ENCODE assay signal across 8 cellular contexts in the genomic region with DNA sequence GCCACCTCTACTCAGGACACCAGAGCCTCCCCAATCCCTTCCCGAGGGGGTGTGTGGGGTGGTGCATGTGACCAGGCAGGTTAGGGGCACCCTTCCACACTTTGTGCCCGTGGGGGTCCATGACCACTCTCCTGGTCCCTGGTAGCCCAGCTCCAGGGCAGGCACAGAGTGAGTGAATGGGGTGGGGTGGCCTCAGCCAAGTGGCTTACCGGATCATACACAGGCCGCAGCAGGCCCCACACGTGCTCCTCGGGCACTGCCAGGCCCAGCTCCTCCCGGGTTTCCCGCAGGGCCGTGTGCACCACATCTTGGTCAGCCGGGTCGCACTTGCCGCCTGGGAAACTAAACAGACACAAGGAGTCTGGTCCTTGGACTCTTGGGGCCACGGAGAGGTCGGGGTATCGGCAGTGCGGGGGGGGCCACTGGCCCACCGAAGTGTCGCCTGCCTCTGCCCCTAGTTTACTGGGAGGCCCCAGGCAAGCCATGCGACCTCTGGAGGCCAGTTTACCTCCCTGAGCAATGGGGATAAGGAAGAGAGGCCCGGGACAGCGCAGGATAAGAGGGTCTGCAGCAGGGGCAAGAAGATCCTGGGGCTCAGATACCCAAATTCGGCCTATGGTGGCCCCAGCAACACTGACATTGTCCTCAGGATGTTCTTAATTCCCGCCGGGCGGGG. TPM values are rescaled to one million over a fixed set of nuclear protein-coding genes. Genes with fewer than 3 reads are reported as not detected.
DNase-seq lines count a peak whose midpoint lies in the region; ATAC-seq, FAIRE-seq and TF ChIP-seq lines count a peak whose summit lies in the region.

No MANE protein-coding gene starts in this region.

- TF ChIP-seq POLR2A in endothelial cell of umbilical vein (IDR thresholded peaks at IDR 0.05; ENCODE audit: low read depth, low read length) = no peak

- POLR2A ChIA-PET in CD8-positive, alpha-beta memory T cell (lab: Charles Lee) = interaction anchor here (0.5 to 1.9 kb wide), 6 partner anchors 15 to 1121 kb away, joined by 3 to 7 read pairs (median 5); no protein-coding TSS in a partner anchor
- POLR2A ChIA-PET in Panc1 (lab: Charles Lee) = no interaction called here
- POLR2A ChIA-PET in endothelial cell of umbilical vein (lab: Charles Lee) = interaction anchor here (0.5 to 0.6 kb wide), 2 partner anchors 24 to 306 kb away, joined by 3 to 5 read pairs; no protein-coding TSS in a partner anchor

- H3K9ac ChIP-seq in endothelial cell of umbilical vein (replicated peaks; ENCODE audit: extremely low read depth, insufficient read depth, low read length) = no peak overlapping the region

- peak overlapping the region; percentile 62 for H3K4me2 ChIP-seq in endothelial cell of umbilical vein (ENCODE audit: insufficient read depth, low read length)

- no peaks in the 10 kb centered on the region for H3K36me3 ChIP-seq in CD8-positive, alpha-beta memory T cell (ENCODE audit: insufficient read depth, low read length)
- no peaks in the 10 kb centered on the region for H3K36me3 ChIP-seq in Panc1 (ENCODE audit: control insufficient read depth, insufficient read depth, low read length)
- no peaks in the 10 kb centered on the region for H3K36me3 ChIP-seq in endothelial cell of umbilical vein (ENCODE audit: control insufficient read depth in 2 of 2, extremely low read depth in 1 of 2, insufficient read depth in 2 of 2, low read length in 2 of 2)
- H3K36me3 ChIP-seq in neutrophil = no peaks in the 10 kb centered on the region

- H3K9me3 ChIP-seq in CD8-positive, alpha-beta memory T cell (ENCODE audit: low read length) = no peaks in the 10 kb centered on the region
- no peaks in the 10 kb centered on the region for H3K9me3 ChIP-seq in Panc1 (ENCODE audit: control insufficient read depth, insufficient read depth, low read depth, low read length)
- H3K9me3 ChIP-seq in endothelial cell of umbilical vein (replicated peaks; ENCODE audit: control insufficient read depth, insufficient read depth, low read length) = no peaks in the 10 kb centered on the region
- H3K9me3 ChIP-seq in neutrophil = no peaks in the 10 kb centered on the region

- H2AFZ ChIP-seq in endothelial cell of umbilical vein (ENCODE audit: low read depth, low read length) = no peak overlapping the region

- H3K27me3 Mint-ChIP-seq in CD8-positive, alpha-beta memory T cell = no peaks in the 10 kb centered on the region

- no TSS peak for BruUV-seq in Panc1 (replicated peaks; lab: Mats Ljungman, UMichigan)
- BruUV-seq in endothelial cell of umbilical vein (replicated peaks; lab: Mats Ljungman, UMichigan) = TSS peak; percentile 42

- intact Hi-C loops in Panc1 (cut with micrococcal nuclease; ENCODE audit: unreplicated experiment) = no loop called here
- intact Hi-C loops in endothelial cell of umbilical vein (cut with micrococcal nuclease) = loop anchor here (1.0 to 10.0 kb wide), 2 partner anchors 23 to 784 kb away; a partner anchor contains a TSS

- peaks cover 11% of the 10 kb centered on the region for H3K4me1 ChIP-seq in CD8-positive, alpha-beta memory T cell (ENCODE audit: insufficient read depth, low read length)
- H3K4me1 ChIP-seq in Panc1 (ENCODE audit: control insufficient read depth, insufficient read depth, low read length) = peaks cover 13% of the 10 kb centered on the region; the same call in 1 of the 2 replicates
- peaks cover 4% of the 10 kb centered on the region for H3K4me1 ChIP-seq in endothelial cell of umbilical vein (ENCODE audit: control insufficient read depth, extremely low read depth, insufficient read depth, low read length)
- H3K4me1 ChIP-seq in neutrophil (ENCODE audit: control insufficient read depth in 1 of 2, insufficient read depth in 1 of 2, low read depth in 1 of 2, low read length in 1 of 2) = peaks cover 13 to 15% of the 10 kb centered on the region in 2 experiments

- H3K4me3 ChIP-seq in CD8-positive, alpha-beta memory T cell (ENCODE audit: low read length) = no peak overlapping the region
- H3K4me3 ChIP-seq in Panc1 (ENCODE audit: low read depth in 2 of 2, low read length in 2 of 2) = peak overlapping the region; percentile 66 to 67
- no peak overlapping the region for H3K4me3 ChIP-seq in endothelial cell of umbilical vein (replicated peaks in 1 of 3; ENCODE audit: insufficient read depth in 1 of 3, low read depth in 1 of 3, low read length in 3 of 3)
- H3K4me3 ChIP-seq in neutrophil (ENCODE audit: low read depth in 1 of 2, low read length in 1 of 2) = peak overlapping the region; percentile 74 to 80

- TF ChIP-seq CTCF in Panc1 (IDR thresholded peaks at IDR 0.05) = 0 out of 2 replicates have a peak, but pooled peaks have one; percentile 1
- no peak for TF ChIP-seq CTCF in endothelial cell of umbilical vein (IDR thresholded peaks at IDR 0.05; ENCODE audit: extremely low read depth in 1 of 2, insufficient read depth in 1 of 2, low read depth in 1 of 2, low read length in 2 of 2)
- TF ChIP-seq CTCF in neutrophil (IDR thresholded peaks at IDR 0.05) = no peak

- peaks cover 5 to 7% (median 6%) of the 10 kb centered on the region in 3 donors for H3K4me1 Mint-ChIP-seq in CD8-positive, alpha-beta memory T cell

- dilution Hi-C loops in endothelial cell of umbilical vein (cut with MboI; ENCODE audit: extremely low pct_ligation_motif_present, low sequenced_read_pairs) = no loop called here

- CTCF ChIA-PET in CD8-positive, alpha-beta memory T cell (lab: Charles Lee) = interaction anchor here (0.8 to 7.4 kb wide), 11 partner anchors 11 to 277 kb away, joined by 3 to 88 read pairs (median 6); a partner anchor contains a TSS
- CTCF ChIA-PET in Panc1 (lab: Charles Lee) = interaction anchor here (0.6 to 3.8 kb wide), 9 partner anchors 9 to 778 kb away, joined by 3 to 23 read pairs (median 4); no protein-coding TSS in a partner anchor
- CTCF ChIA-PET in endothelial cell of umbilical vein (lab: Charles Lee) = interaction anchor here (0.6 to 6.6 kb wide), 31 partner anchors 9 to 1174 kb away, joined by 3 to 98 read pairs (median 6); a partner anchor contains a TSS

- in situ Hi-C loops in Panc1 (cut with HindIII; ENCODE audit: low pct_unique_long_range_greater_than_20kb, low sequenced_read_pairs) = no loop called here

- no peaks in the 10 kb centered on the region for H3K9me3 Mint-ChIP-seq in CD8-positive, alpha-beta memory T cell

- no peaks in the 10 kb centered on the region for H3K9me1 ChIP-seq in endothelial cell of umbilical vein (replicated peaks; ENCODE audit: control insufficient read depth, extremely low read depth, insufficient read depth, low read length)

- peak overlapping the region; percentile 38 to 93 (median 58) for H3K4me3 Mint-ChIP-seq in CD8-positive, alpha-beta memory T cell

- no peaks in the 10 kb centered on the region for H3K27me3 ChIP-seq in CD8-positive, alpha-beta memory T cell (ENCODE audit: insufficient read depth, low read length, poor library complexity, severe bottlenecking)
- no peaks in the 10 kb centered on the region for H3K27me3 ChIP-seq in Panc1 (ENCODE audit: control insufficient read depth, insufficient read depth, low read length)
- no peaks in the 10 kb centered on the region for H3K27me3 ChIP-seq in endothelial cell of umbilical vein (ENCODE audit: control insufficient read depth in 2 of 2, insufficient read depth in 2 of 2, low read length in 2 of 2)
- H3K27me3 ChIP-seq in neutrophil = peaks cover 6% of the 10 kb centered on the region

- no peak for DNase-seq in CD8-positive, alpha-beta memory T cell
- DNase-seq in Panc1 (ENCODE audit: low read depth, low spot score) = no peak
- no peak for DNase-seq in endothelial cell of umbilical vein (ENCODE audit: low read depth, low spot score)
- DNase-seq in stimulated activated CD8-positive, alpha-beta memory T cell treated with anti-CD3 and anti-CD28 coated beads, Interleukin-4, amount 100 ng/mL, for 48 hours = no peak
- no peak for DNase-seq in GOT3 (lab: John Stamatoyannopoulos, UW)
- DNase-seq in SKM-1 treated with dmso at 0.1 percent for 144 hours (lab: John Stamatoyannopoulos, UW; ENCODE audit: unreplicated experiment) = no peak

- no peaks in the 10 kb centered on the region for H4K20me1 ChIP-seq in endothelial cell of umbilical vein (replicated peaks; ENCODE audit: control insufficient read depth, extremely low read depth, insufficient read depth, low read length)

- H3K27ac Mint-ChIP-seq in CD8-positive, alpha-beta memory T cell = peak overlapping the region in 3 of 8 donors; percentile 38 to 93 (median 75)

- H3K36me3 Mint-ChIP-seq in CD8-positive, alpha-beta memory T cell = peaks cover 0 to 2% (median 0%) of the 10 kb centered on the region in 3 donors

- ATAC-seq in Panc1 (no peak), HG02759 (IDR thresholded peaks at IDR 0.05; ENCODE audit: unreplicated experiment) (no peak)

- H3K27ac ChIP-seq in CD8-positive, alpha-beta memory T cell (ENCODE audit: low read depth, low read length) = peak overlapping the region; percentile 73
- H3K27ac ChIP-seq in Panc1 (ENCODE audit: low read length) (no peak overlapping the region), endothelial cell of umbilical vein (ENCODE audit: insufficient read depth, low read depth, low read length) (no peak overlapping the region), neutrophil (peak overlapping the region; percentile 83)

- no peak for FAIRE-seq in endothelial cell of umbilical vein (lab: Jason Lieb, UNC)

- H3K79me2 ChIP-seq in endothelial cell of umbilical vein (ENCODE audit: control insufficient read depth, insufficient read depth, low read length) = no peaks in the 10 kb centered on the region

RNA-seq across cellular contexts. Expression of a gene that starts 0.9 kb away (rescaled TPM):
- 10 to 100 TPM; 26.2 to 27.9 TPM for total RNA-seq in CD8-positive, alpha-beta memory T cell
- polyA plus RNA-seq in CD8-positive, alpha-beta memory T cell = 3.5 TPM
- total RNA-seq in Panc1 (2021; ENCODE audit: unreplicated experiment) (13.2 TPM), endothelial cell of umbilical vein (20.4 and 21.0 TPM in 2 replicates)
- polyA plus RNA-seq in Panc1 (2012; ENCODE audit: insufficient read length) = 13.7 TPM
- 14.1 and 16.3 TPM in 2 replicates for polyA plus RNA-seq in endothelial cell of umbilical vein
- 6.5 and 8.1 TPM in 2 replicates for polyA plus RNA-seq in endothelial cell of umbilical vein (2011; cell fraction: cytosol; rRNA removed)
- polyA plus RNA-seq in endothelial cell of umbilical vein (2011; cell fraction: nucleus; rRNA removed) = 7.4 and 8.0 TPM in 2 replicates
- polyA plus RNA-seq in endothelial cell of umbilical vein (2012) = 9.9 and 10.3 TPM in 2 replicates
- 1.7 and 3.6 TPM in 2 replicates for polyA minus RNA-seq in endothelial cell of umbilical vein
- polyA minus RNA-seq in endothelial cell of umbilical vein (2011; cell fraction: cytosol; rRNA and poly(A)+ RNA removed) = 16.2 TPM
- polyA minus RNA-seq in endothelial cell of umbilical vein (2011; cell fraction: nucleus; rRNA and poly(A)+ RNA removed) = 1.2 and 3.1 TPM in 2 replicates

RNA-seq across cellular contexts. Expression of a gene that starts 10.7 kb away (rescaled TPM):
- total RNA-seq in CD8-positive, alpha-beta memory T cell = not detected
- polyA plus RNA-seq in CD8-positive, alpha-beta memory T cell = not detected
- total RNA-seq in Panc1 (2021; ENCODE audit: unreplicated experiment) (not detected), endothelial cell of umbilical vein (not detected in 2 replicates)
- polyA plus RNA-seq in Panc1 (2012; ENCODE audit: insufficient read length) = not detected
- not detected in 2 replicates for polyA plus RNA-seq in endothelial cell of umbilical vein
- not detected in 2 replicates for polyA plus RNA-seq in endothelial cell of umbilical vein (2011; cell fraction: cytosol; rRNA removed)
- polyA plus RNA-seq in endothelial cell of umbilical vein (2011; cell fraction: nucleus; rRNA removed) = not detected in 2 replicates
- not detected in 2 replicates for polyA plus RNA-seq in endothelial cell of umbilical vein (2012)
- not detected in 2 replicates for polyA minus RNA-seq in endothelial cell of umbilical vein
- not detected for polyA minus RNA-seq in endothelial cell of umbilical vein (2011; cell fraction: cytosol; rRNA and poly(A)+ RNA removed)
- not detected in 2 replicates for polyA minus RNA-seq in endothelial cell of umbilical vein (2011; cell fraction: nucleus; rRNA and poly(A)+ RNA removed)

RNA-seq across cellular contexts. Expression of a gene that starts 21.7 kb away (rescaled TPM):
- total RNA-seq in CD8-positive, alpha-beta memory T cell = under 1 TPM; 0.49 to 0.55 TPM
- 0.38 TPM for polyA plus RNA-seq in CD8-positive, alpha-beta memory T cell
- 0.26 TPM for total RNA-seq in Panc1 (2021; ENCODE audit: unreplicated experiment)
- polyA plus RNA-seq in Panc1 (2012; ENCODE audit: insufficient read length) = 0.40 TPM
- not detected in 2 replicates for total RNA-seq in endothelial cell of umbilical vein
- polyA plus RNA-seq in endothelial cell of umbilical vein = not detected in 2 replicates
- polyA plus RNA-seq in endothelial cell of umbilical vein (2011; cell fraction: cytosol; rRNA removed) = not detected in 2 replicates
- polyA plus RNA-seq in endothelial cell of umbilical vein (2011; cell fraction: nucleus; rRNA removed) = not detected in 2 replicates
- not detected in 2 replicates for polyA plus RNA-seq in endothelial cell of umbilical vein (2012)
- polyA minus RNA-seq in endothelial cell of umbilical vein = not detected in 2 replicates
- polyA minus RNA-seq in endothelial cell of umbilical vein (2011; cell fraction: cytosol; rRNA and poly(A)+ RNA removed) = not detected
- polyA minus RNA-seq in endothelial cell of umbilical vein (2011; cell fraction: nucleus; rRNA and poly(A)+ RNA removed) = not detected in 2 replicates

RNA-seq across cellular contexts. Expression of a gene that starts 22.1 kb away (rescaled TPM):
- 100 to 1,000 TPM; 321 to 326 TPM for total RNA-seq in CD8-positive, alpha-beta memory T cell
- polyA plus RNA-seq in CD8-positive, alpha-beta memory T cell = 140 TPM
- total RNA-seq in Panc1 (2021; ENCODE audit: unreplicated experiment) (281 TPM), endothelial cell of umbilical vein (179 and 191 TPM in 2 replicates)
- 441 TPM for polyA plus RNA-seq in Panc1 (2012; ENCODE audit: insufficient read length)
- polyA plus RNA-seq in endothelial cell of umbilical vein = 203 and 204 TPM in 2 replicates
- 105 and 135 TPM in 2 replicates for polyA plus RNA-seq in endothelial cell of umbilical vein (2011; cell fraction: cytosol; rRNA removed)
- polyA plus RNA-seq in endothelial cell of umbilical vein (2011; cell fraction: nucleus; rRNA removed) = 410 and 434 TPM in 2 replicates
- polyA plus RNA-seq in endothelial cell of umbilical vein (2012) = 141 and 210 TPM in 2 replicates
- polyA minus RNA-seq in endothelial cell of umbilical vein = 89.3 and 124 TPM in 2 replicates
- 162 TPM for polyA minus RNA-seq in endothelial cell of umbilical vein (2011; cell fraction: cytosol; rRNA and poly(A)+ RNA removed)
- 90.9 and 99.0 TPM in 2 replicates for polyA minus RNA-seq in endothelial cell of umbilical vein (2011; cell fraction: nucleus; rRNA and poly(A)+ RNA removed)

RNA-seq across cellular contexts. Expression of a gene that starts 45.2 kb away (rescaled TPM):
- total RNA-seq in CD8-positive, alpha-beta memory T cell = 100 to 1,000 TPM; 462 to 474 TPM
- 333 TPM for polyA plus RNA-seq in CD8-positive, alpha-beta memory T cell
- 570 TPM for total RNA-seq in Panc1 (2021; ENCODE audit: unreplicated experiment)
- polyA plus RNA-seq in Panc1 (2012; ENCODE audit: insufficient read length) = 961 TPM
- 962 and 997 TPM in 2 replicates for total RNA-seq in endothelial cell of umbilical vein
- polyA plus RNA-seq in endothelial cell of umbilical vein = 2,277 and 2,635 TPM in 2 replicates
- 1,590 and 1,808 TPM in 2 replicates for polyA plus RNA-seq in endothelial cell of umbilical vein (2011; cell fraction: cytosol; rRNA removed)
- polyA plus RNA-seq in endothelial cell of umbilical vein (2011; cell fraction: nucleus; rRNA removed) = 663 and 818 TPM in 2 replicates
- polyA plus RNA-seq in endothelial cell of umbilical vein (2012) = 1,068 and 1,665 TPM in 2 replicates
- polyA minus RNA-seq in endothelial cell of umbilical vein = 785 and 809 TPM in 2 replicates
- polyA minus RNA-seq in endothelial cell of umbilical vein (2011; cell fraction: cytosol; rRNA and poly(A)+ RNA removed) = not detected
- 157 and 190 TPM in 2 replicates for polyA minus RNA-seq in endothelial cell of umbilical vein (2011; cell fraction: nucleus; rRNA and poly(A)+ RNA removed)

Comparison
In these comparisons a context has a peak if more than half of its experiments do, and no peak if none do; other contexts are left out.
1. H3K27ac ChIP-seq: peak in CD8-positive, alpha-beta memory T cell (single experiment) and neutrophil (single experiment); none in Panc1 (single experiment) and endothelial cell of umbilical vein (single experiment).
2. H3K4me3 ChIP-seq: peak in Panc1 (2 of 2) and neutrophil (2 of 2); none in CD8-positive, alpha-beta memory T cell (single experiment) and endothelial cell of umbilical vein (0 of 3).